Comparison of ENCODE assay signal across 22 cellular contexts in genomic region chr22:38955250-38955775, GRCh38. TPM values are rescaled to one million over a fixed set of nuclear protein-coding genes. Genes with fewer than 3 reads are reported as not detected.
DNase-seq lines count a peak whose midpoint lies in the region; ATAC-seq and TF ChIP-seq lines count a peak whose summit lies in the region.
"Had no signal": no experiment of that assay in that cellular context is flagged by ENCODE, and none has a peak within 500 bp of the region (broad histone marks: within the 10 kb centered on the region; RNA-seq: fewer than 3 reads in every experiment).

No MANE protein-coding gene starts in this region.

- peaks cover 28 to 60% of the 10 kb centered on the region in 2 donors for H3K4me1 Mint-ChIP-seq in natural killer cell treated with Interleukin-12 subunit alpha and Interleukin-12 subunit beta and Interleukin-15 and Interleukin-18, amount 100 ng/mL, for 72 hours (ENCODE audit: low read depth in 2 of 2)
- H3K4me1 Mint-ChIP-seq in natural killer cell, result peaks cover 0 to 7% of the 10 kb centered on the region in 2 donors
- peaks cover 48% of the 10 kb centered on the region for H3K4me1 Mint-ChIP-seq in activated CD8-positive, alpha-beta T cell treated with anti-CD3 and anti-CD28 coated beads, Interleukin-2, amount 10 ng/mL, durations not matched to agents 7 days and 5 days (ENCODE audit: low read depth)

- H3K4me3 Mint-ChIP-seq in natural killer cell treated with Interleukin-12 subunit alpha and Interleukin-12 subunit beta and Interleukin-15 and Interleukin-18, amount 100 ng/mL, for 72 hours, result no peak overlapping the region
- H3K4me3 Mint-ChIP-seq in natural killer cell, result no peak overlapping the region
- no peak overlapping the region for H3K4me3 Mint-ChIP-seq in activated CD8-positive, alpha-beta T cell treated with anti-CD3 and anti-CD28 coated beads, Interleukin-2, amount 10 ng/mL, durations not matched to agents 7 days and 5 days

- ATAC-seq in natural killer cell treated with Interleukin-12 subunit alpha and Interleukin-12 subunit beta and Interleukin-15 and Interleukin-18, amount 100 ng/mL, for 72 hours, result no peak
- no peak for ATAC-seq in natural killer cell
- ATAC-seq in activated CD8-positive, alpha-beta T cell treated with anti-CD3 and anti-CD28 coated beads, Interleukin-2, amount 10 ng/mL, durations not matched to agents 7 days and 5 days, result no peak
- ATAC-seq in upper lobe of left lung (ENCODE audit: low FRiP score in 2 of 2), result no peak
- no peak for ATAC-seq in HG03457 (IDR thresholded peaks at IDR 0.05; ENCODE audit: unreplicated experiment)
- ATAC-seq: stimulated activated naive CD8-positive, alpha-beta T cell treated with anti-CD3 and anti-CD28 coated beads, Interleukin-15, amount 100 ng/mL, for 72 hours had no signal

- no peaks in the 10 kb centered on the region for H3K9me3 ChIP-seq in upper lobe of left lung
- no peaks in the 10 kb centered on the region for H3K9me3 ChIP-seq in WERI-Rb-1 (ENCODE audit: severe bottlenecking)
- H3K9me3 ChIP-seq: colonic mucosa, right atrium auricular region, tibial artery had no signal

- H3K36me3 ChIP-seq in upper lobe of left lung (no peaks in the 10 kb centered on the region), WERI-Rb-1 (no peaks in the 10 kb centered on the region)
- H3K36me3 ChIP-seq: colonic mucosa, right atrium auricular region, tibial artery had no signal

- POLR2A ChIA-PET in activated CD8-positive, alpha-beta T cell treated with anti-CD3 and anti-CD28 coated beads, Interleukin-2, amount 10 ng/mL, durations not matched to agents 7 days and 5 days (lab: Charles Lee), result no interaction called here

- H3K27me3 Mint-ChIP-seq in natural killer cell treated with Interleukin-12 subunit alpha and Interleukin-12 subunit beta and Interleukin-15 and Interleukin-18, amount 100 ng/mL, for 72 hours, result peaks cover 10 to 11% of the 10 kb centered on the region in 2 donors
- H3K27me3 Mint-ChIP-seq in natural killer cell (ENCODE audit: low read depth in 2 of 2), result peaks cover 11 to 12% of the 10 kb centered on the region in 2 donors
- peaks cover 3% of the 10 kb centered on the region for H3K27me3 Mint-ChIP-seq in activated CD8-positive, alpha-beta T cell treated with anti-CD3 and anti-CD28 coated beads, Interleukin-2, amount 10 ng/mL, durations not matched to agents 7 days and 5 days (ENCODE audit: low read depth)

- DNase-seq in natural killer cell treated with Interleukin-12 subunit alpha and Interleukin-12 subunit beta and Interleukin-15 and Interleukin-18, amount 100 ng/mL, for 72 hours (ENCODE audit: low spot score), result peak; percentile 44
- DNase-seq in natural killer cell, result no peak
- DNase-seq in activated CD8-positive, alpha-beta T cell treated with anti-CD3 and anti-CD28 coated beads, Interleukin-2, amount 10 ng/mL, durations not matched to agents 7 days and 5 days, result no peak
- DNase-seq in fibroblast of gingiva (ENCODE audit: low read depth), result peak; percentile 0
- peak in 1 of 2 donors; percentile 15 for DNase-seq in upper lobe of left lung
- no peak for DNase-seq in WERI-Rb-1
- DNase-seq: activated CD4-positive, alpha-beta T cell treated with anti-CD3 and anti-CD28 coated beads for 1 hour; amniotic stem cell; colonic mucosa; DMS53; GDM1; NCI-H1694 treated with DMSO at 0.1 percent for 48 hours; NCI-H82; stimulated activated CD4-positive, alpha-beta T cell treated with anti-CD3 and anti-CD28 coated beads, Interleukin-4, amount 100 ng/mL, for 24 hours; stimulated activated naive CD8-positive, alpha-beta T cell treated with anti-CD3 and anti-CD28 coated beads, Interleukin-15, amount 100 ng/mL, for 72 hours had no signal

- CTCF ChIA-PET in activated CD8-positive, alpha-beta T cell treated with anti-CD3 and anti-CD28 coated beads, Interleukin-2, amount 10 ng/mL, durations not matched to agents 7 days and 5 days (lab: Charles Lee), result interaction anchor here (6.2 kb wide), 1 partner anchor 85 kb away, joined by 28 read pairs; no protein-coding TSS in a partner anchor

- H3K27me3 ChIP-seq in upper lobe of left lung (no peaks in the 10 kb centered on the region), WERI-Rb-1 (ENCODE audit: insufficient read depth, low read depth, severe bottlenecking) (no peaks in the 10 kb centered on the region)
- H3K27me3 ChIP-seq: colonic mucosa, right atrium auricular region had no signal

- H3K27ac ChIP-seq in upper lobe of left lung (peak overlapping the region in 3 of 4 donors; percentile 69 to 81 (median 80)), WERI-Rb-1 (no peak overlapping the region)
- H3K27ac ChIP-seq: colonic mucosa, right atrium auricular region, tibial artery had no signal

- TF ChIP-seq CTCF in natural killer cell (IDR thresholded peaks at IDR 0.05) (no peak), upper lobe of left lung (IDR thresholded peaks at IDR 0.05) (no peak), WERI-Rb-1 (IDR thresholded peaks at IDR 0.05; ENCODE audit: low read depth, low read length) (no peak)

- WGBS in upper lobe of left lung, 2 donors, result 68 to 71% methylated on average over 2 to 4 of the region's 5 CpGs

- intact Hi-C loops in natural killer cell (cut with micrococcal nuclease), result no loop called here

- no peaks in the 10 kb centered on the region for H3K36me3 Mint-ChIP-seq in natural killer cell treated with Interleukin-12 subunit alpha and Interleukin-12 subunit beta and Interleukin-15 and Interleukin-18, amount 100 ng/mL, for 72 hours
- H3K36me3 Mint-ChIP-seq in natural killer cell, result no peaks in the 10 kb centered on the region
- H3K36me3 Mint-ChIP-seq in activated CD8-positive, alpha-beta T cell treated with anti-CD3 and anti-CD28 coated beads, Interleukin-2, amount 10 ng/mL, durations not matched to agents 7 days and 5 days (ENCODE audit: low read depth), result no peaks in the 10 kb centered on the region

- H3K4me3 ChIP-seq in upper lobe of left lung (no peak overlapping the region), WERI-Rb-1 (ENCODE audit: low read depth, low read length) (no peak overlapping the region)
- H3K4me3 ChIP-seq: colonic mucosa, right atrium auricular region, tibial artery had no signal

- no peak for TF ChIP-seq EP300 in upper lobe of left lung (IDR thresholded peaks at IDR 0.05)

- H3K27ac Mint-ChIP-seq in natural killer cell treated with Interleukin-12 subunit alpha and Interleukin-12 subunit beta and Interleukin-15 and Interleukin-18, amount 100 ng/mL, for 72 hours, result peak overlapping the region; percentile 47 to 89
- no peak overlapping the region for H3K27ac Mint-ChIP-seq in natural killer cell
- peak overlapping the region; percentile 85 for H3K27ac Mint-ChIP-seq in activated CD8-positive, alpha-beta T cell treated with anti-CD3 and anti-CD28 coated beads, Interleukin-2, amount 10 ng/mL, durations not matched to agents 7 days and 5 days

- peaks cover 0 to 10% (median 5%) of the 10 kb centered on the region in 4 donors for H3K4me1 ChIP-seq in upper lobe of left lung
- H3K4me1 ChIP-seq: colonic mucosa, right atrium auricular region, tibial artery had no signal

- TF ChIP-seq POLR2A in upper lobe of left lung (IDR thresholded peaks at IDR 0.05), result no peak

- no peaks in the 10 kb centered on the region for H3K9me3 Mint-ChIP-seq in natural killer cell treated with Interleukin-12 subunit alpha and Interleukin-12 subunit beta and Interleukin-15 and Interleukin-18, amount 100 ng/mL, for 72 hours
- no peaks in the 10 kb centered on the region for H3K9me3 Mint-ChIP-seq in natural killer cell
- H3K9me3 Mint-ChIP-seq in activated CD8-positive, alpha-beta T cell treated with anti-CD3 and anti-CD28 coated beads, Interleukin-2, amount 10 ng/mL, durations not matched to agents 7 days and 5 days (ENCODE audit: insufficient read depth), result no peaks in the 10 kb centered on the region
- H3K9me3 Mint-ChIP-seq: stimulated activated naive CD8-positive, alpha-beta T cell treated with anti-CD3 and anti-CD28 coated beads, Interleukin-15, amount 100 ng/mL, for 72 hours had no signal

RNA-seq across cellular contexts. Expression of gene APOBEC3A, which starts 2.1 kb away (rescaled TPM):
- 1 to 10 TPM in 1 of 2 donors, not detected in 1; 3.3 TPM for total RNA-seq in natural killer cell treated with Interleukin-12 subunit alpha and Interleukin-12 subunit beta and Interleukin-15 and Interleukin-18, amount 100 ng/mL, for 72 hours
- total RNA-seq in natural killer cell, result 10 to 100 TPM in 1 of 3 donors, 1 to 10 TPM in 1, under 1 TPM in 1; 0.66 to 48.1 (median 4.3) TPM
- total RNA-seq in activated CD8-positive, alpha-beta T cell treated with anti-CD3 and anti-CD28 coated beads, Interleukin-2, amount 10 ng/mL, durations not matched to agents 7 days and 5 days, result not detected
- total RNA-seq in upper lobe of left lung, result 10 to 100 TPM in 3 of 6 donors, 1 to 10 TPM in 3; 3.0 to 27.3 (median 8.3) TPM
- total RNA-seq: bronchial epithelial cell, glomerular endothelial cell, OCI-LY7, osteocyte had no signal

RNA-seq across cellular contexts. Expression of gene APOBEC3B, which starts 26.8 kb away (rescaled TPM):
- total RNA-seq in natural killer cell treated with Interleukin-12 subunit alpha and Interleukin-12 subunit beta and Interleukin-15 and Interleukin-18, amount 100 ng/mL, for 72 hours, result 10 to 100 TPM in 1 of 2 donors, under 1 TPM in 1; 0.64 to 12.4 TPM
- total RNA-seq in natural killer cell (1 to 10 TPM; 1.7 to 2.3 (median 2.2) TPM), upper lobe of left lung (1 to 10 TPM in 3 of 6 donors, under 1 TPM in 1, not detected in 2; 0.89 to 5.8 (median 1.5) TPM)
- total RNA-seq in activated CD8-positive, alpha-beta T cell treated with anti-CD3 and anti-CD28 coated beads, Interleukin-2, amount 10 ng/mL, durations not matched to agents 7 days and 5 days, result 10 to 100 TPM; 12.1 to 13.3 TPM
- total RNA-seq: bronchial epithelial cell had no signal

RNA-seq across cellular contexts. Expression of gene APOBEC3C, which starts 58.7 kb away (rescaled TPM):
- total RNA-seq in natural killer cell treated with Interleukin-12 subunit alpha and Interleukin-12 subunit beta and Interleukin-15 and Interleukin-18, amount 100 ng/mL, for 72 hours, result 100 to 1,000 TPM in 1 of 2 donors, 10 to 100 TPM in 1; 78.5 to 103 TPM
- total RNA-seq in natural killer cell (100 to 1,000 TPM; 144 to 168 (median 155) TPM), upper lobe of left lung (10 to 100 TPM in 4 of 6 donors, 1 to 10 TPM in 2; 6.1 to 27.0 (median 11.1) TPM)
- 100 to 1,000 TPM; 138 to 147 TPM for total RNA-seq in activated CD8-positive, alpha-beta T cell treated with anti-CD3 and anti-CD28 coated beads, Interleukin-2, amount 10 ng/mL, durations not matched to agents 7 days and 5 days

Comparison
In these comparisons a context has a peak if more than half of its experiments do, and no peak if none do; other contexts are left out.
1. DNase-seq: peak in natural killer cell treated with Interleukin-12 subunit alpha and Interleukin-12 subunit beta and Interleukin-15 and Interleukin-18, amount 100 ng/mL, for 72 hours (single experiment) and fibroblast of gingiva (single experiment); none in natural killer cell (single experiment), activated CD8-positive, alpha-beta T cell treated with anti-CD3 and anti-CD28 coated beads, Interleukin-2, amount 10 ng/mL, durations not matched to agents 7 days and 5 days (single experiment) and WERI-Rb-1 (single experiment).
2. H3K27ac Mint-ChIP-seq: peak in natural killer cell treated with Interleukin-12 subunit alpha and Interleukin-12 subunit beta and Interleukin-15 and Interleukin-18, amount 100 ng/mL, for 72 hours (2 of 2) and activated CD8-positive, alpha-beta T cell treated with anti-CD3 and anti-CD28 coated beads, Interleukin-2, amount 10 ng/mL, durations not matched to agents 7 days and 5 days (single experiment); none in natural killer cell (0 of 2).